Comparison of ENCODE assay signal across 8 cellular contexts in the genomic region with DNA sequence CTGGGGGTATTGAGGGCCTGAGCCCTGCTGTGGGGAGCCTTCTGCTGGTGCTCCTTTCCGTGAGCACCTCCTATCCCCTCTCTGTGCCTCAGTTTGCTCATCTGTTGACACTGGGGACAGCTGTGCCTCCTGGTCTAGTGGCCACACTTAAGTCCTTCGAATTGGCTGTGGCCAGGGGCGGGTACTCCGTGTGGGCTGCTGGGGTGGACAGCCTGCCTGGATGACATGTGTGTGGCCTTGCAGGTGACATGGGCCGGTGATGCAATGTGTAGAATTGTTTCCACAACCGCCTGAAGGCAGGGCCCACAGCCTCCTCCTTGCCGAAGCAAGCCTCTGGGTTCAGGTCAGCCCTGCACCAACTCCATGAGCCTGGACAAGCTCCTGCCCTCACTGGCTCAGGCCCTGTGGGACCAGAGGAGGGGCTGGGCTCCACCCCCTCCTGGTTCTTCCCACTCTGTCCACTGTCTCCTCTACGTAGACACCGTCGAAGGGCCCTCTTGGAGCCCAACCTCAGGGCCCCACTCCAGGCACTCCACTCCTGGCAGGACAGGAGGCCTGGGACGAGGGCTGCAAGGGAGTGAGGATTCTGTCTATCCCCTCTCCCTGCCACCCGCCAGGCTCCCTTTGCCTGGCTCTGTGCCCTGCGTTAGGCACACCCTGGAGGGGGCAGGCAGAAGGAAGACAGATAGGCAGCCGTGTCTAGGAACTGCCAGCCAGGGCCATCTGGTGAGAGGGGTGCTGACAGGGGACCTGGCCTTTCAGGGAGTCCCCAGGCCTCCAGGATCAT. TPM values are rescaled to one million over a fixed set of nuclear protein-coding genes. Genes with fewer than 3 reads are reported as not detected.
DNase-seq lines count a peak whose midpoint lies in the region; ATAC-seq, FAIRE-seq and TF ChIP-seq lines count a peak whose summit lies in the region.

No MANE protein-coding gene starts in this region.

- H3K9me3 Mint-ChIP-seq in central memory CD8-positive, alpha-beta T cell: no peaks in the 10 kb centered on the region
- no peaks in the 10 kb centered on the region for H3K9me3 Mint-ChIP-seq in memory B cell

- H3K27me3 Mint-ChIP-seq in central memory CD8-positive, alpha-beta T cell: no peaks in the 10 kb centered on the region
- H3K27me3 Mint-ChIP-seq in memory B cell: no peaks in the 10 kb centered on the region

- H3K4me3 ChIP-seq in GM12875 (ENCODE audit: low read depth, low read length): peak overlapping the region; percentile 57
- H3K4me3 ChIP-seq in PC-3 (ENCODE audit: low read length): peak overlapping the region; percentile 67

- H3K36me3 ChIP-seq in PC-3 (ENCODE audit: low read depth, low read length): no peaks in the 10 kb centered on the region

- H3K9ac ChIP-seq in PC-3 (ENCODE audit: low read length): peak overlapping the region; percentile 49; the same call in 1 of the 2 replicates

- peak overlapping the region; percentile 55; the same call in 1 of the 2 replicates for H2AFZ ChIP-seq in PC-3 (ENCODE audit: low read length)

- CTCF ChIA-PET in PC-3 (lab: Charles Lee): no interaction called here

- H3K27ac ChIP-seq in PC-3 (ENCODE audit: low read length): 0 out of 2 replicates have a peak overlapping the region, but pooled peaks have one; percentile 5

- no peaks in the 10 kb centered on the region for H3F3A ChIP-seq in PC-3 (ENCODE audit: low read length, unreplicated experiment)

- no peak for DNase-seq in PC-3
- DNase-seq in central memory CD8-positive, alpha-beta T cell (ENCODE audit: low spot score in 2 of 2): no peak
- DNase-seq in memory B cell (ENCODE audit: low spot score in 2 of 2): peak in 1 of 2 donors; percentile 16
- DNase-seq in urothelium cell line (ENCODE audit: low spot score): peak; percentile 18
- DNase-seq in mucosa of gallbladder (ENCODE audit: low spot score): no peak

- H3K9me2 ChIP-seq in PC-3 (replicated peaks; ENCODE audit: low read length): no peaks in the 10 kb centered on the region

- BruUV-seq in PC-3 (replicated peaks; lab: Mats Ljungman, UMichigan): TSS peak; percentile 38

- H3K9me3 ChIP-seq in PC-3 (ENCODE audit: low read length): no peaks in the 10 kb centered on the region

- H3K27ac Mint-ChIP-seq in central memory CD8-positive, alpha-beta T cell (ENCODE audit: low read depth): peak overlapping the region; percentile 44
- peak overlapping the region; percentile 81 for H3K27ac Mint-ChIP-seq in memory B cell

- H4K20me1 ChIP-seq in PC-3 (ENCODE audit: low read length): no peaks in the 10 kb centered on the region

- intact Hi-C loops in PC-3 (cut with micrococcal nuclease): no loop called here

- H3K27me3 ChIP-seq in PC-3 (ENCODE audit: low read length): no peaks in the 10 kb centered on the region

- peak overlapping the region; percentile 79 for H3K4me3 Mint-ChIP-seq in central memory CD8-positive, alpha-beta T cell
- peak overlapping the region; percentile 87 for H3K4me3 Mint-ChIP-seq in memory B cell

- H3K4me1 ChIP-seq in PC-3 (ENCODE audit: insufficient read depth, low read length): peaks cover 26% of the 10 kb centered on the region

- no peaks in the 10 kb centered on the region for H3K79me2 ChIP-seq in PC-3 (ENCODE audit: low read length)

- POLR2A ChIA-PET in PC-3 (lab: Charles Lee; ENCODE audit: unreplicated experiment): no interaction called here

- no peaks in the 10 kb centered on the region for H3K36me3 Mint-ChIP-seq in central memory CD8-positive, alpha-beta T cell (ENCODE audit: insufficient read depth)
- H3K36me3 Mint-ChIP-seq in memory B cell: no peaks in the 10 kb centered on the region

- ATAC-seq in PC-3 (peak; percentile 14), memory B cell (ENCODE audit: low read depth) (no peak), GM18870 (IDR thresholded peaks at IDR 0.05; ENCODE audit: unreplicated experiment) (no peak), GM18519 (IDR thresholded peaks at IDR 0.05; ENCODE audit: low FRiP score, unreplicated experiment) (no peak)
- no peak for ATAC-seq in central memory CD8-positive, alpha-beta T cell (replicated peaks; ENCODE audit: extremely low read depth, poor library complexity, severe bottlenecking)

- H3K4me2 ChIP-seq in PC-3 (ENCODE audit: low read length): peak overlapping the region; percentile 83

- FAIRE-seq in urothelium cell line (lab: Jason Lieb, UNC): no peak

- TF ChIP-seq CTCF in GM12875 (IDR thresholded peaks at IDR 0.05; ENCODE audit: borderline replicate concordance, insufficient read depth, low read depth, low read length): no peak
- TF ChIP-seq CTCF in PC-3 (conservative IDR thresholded peaks at IDR 0.05; ENCODE audit: low read depth, low read length): no peak

- H3K4me1 Mint-ChIP-seq in central memory CD8-positive, alpha-beta T cell: peaks cover 44% of the 10 kb centered on the region
- H3K4me1 Mint-ChIP-seq in memory B cell: peaks cover 35% of the 10 kb centered on the region

RNA-seq across cellular contexts. Expression of gene SH3BP2, which starts 1.2 kb away (rescaled TPM):
- total RNA-seq in PC-3 (2014; rRNA removed) (16.9 and 17.4 TPM in 2 replicates), mucosa of gallbladder (62.1 TPM)

RNA-seq across cellular contexts. Expression of gene TNIP2, which starts 38.0 kb away (rescaled TPM):
- total RNA-seq in PC-3 (2014; rRNA removed): 56.5 and 77.8 TPM in 2 replicates
- total RNA-seq in mucosa of gallbladder: 42.2 TPM

RNA-seq across cellular contexts. Expression of gene ADD1, which starts 49.5 kb away (rescaled TPM):
- 118 and 124 TPM in 2 replicates for total RNA-seq in PC-3 (2014; rRNA removed)
- total RNA-seq in mucosa of gallbladder: 346 TPM
